ENCODE assay signal across 9 cellular contexts in genomic region chr4:2689825-2690700, GRCh38.
A peak's percentile ranks its signal among the peaks of the same experiment; 100 is the strongest.
DNase-seq lines count a peak whose midpoint lies in the region; ATAC-seq, FAIRE-seq and TF ChIP-seq lines count a peak whose summit lies in the region.
"Had no signal": no experiment of that assay in that cellular context is flagged by ENCODE, and none has a peak within 500 bp of the region (broad histone marks: within the 10 kb centered on the region; RNA-seq: fewer than 3 reads in every experiment).

No MANE protein-coding gene starts in this region.

- H3K9me3 Mint-ChIP-seq in type B pancreatic cell = no peaks in the 10 kb centered on the region

- no peak overlapping the region for H3K4me3 Mint-ChIP-seq in type B pancreatic cell

- no peaks in the 10 kb centered on the region for H4K20me1 ChIP-seq in HepG2 (ENCODE audit: insufficient read depth, low read length)

- intact Hi-C loops in HepG2 (cut with micrococcal nuclease; ENCODE audit: unreplicated experiment) = no loop called here
- intact Hi-C loops in right lobe of liver (cut with DNase I) = no loop called here

- TF ChIP-seq RAD21 in HepG2 (CRISPR knock-in tag; IDR thresholded peaks at IDR 0.05) = no peak

- peaks cover 8% of the 10 kb centered on the region for H3K4me1 Mint-ChIP-seq in type B pancreatic cell (ENCODE audit: unreplicated experiment)

- H3K4me1 ChIP-seq in HepG2 (ENCODE audit: insufficient read depth, low read length) = no peaks in the 10 kb centered on the region
- H3K4me1 ChIP-seq in right lobe of liver = no peaks in the 10 kb centered on the region

- no peak for FAIRE-seq in HepG2 (lab: Jason Lieb, UNC)
- no peak for FAIRE-seq in H54 (lab: Jason Lieb, UNC)

- TF ChIP-seq EP300 in HepG2 (IDR thresholded peaks at IDR 0.05; ENCODE audit: low read depth in 2 of 2, low read length in 2 of 2) (no peak), HepG2 (CRISPR knock-in tag; IDR thresholded peaks at IDR 0.05; ENCODE audit: borderline replicate concordance) (no peak)

- H3K9me3 ChIP-seq in HepG2 (ENCODE audit: low read length) (no peaks in the 10 kb centered on the region), right lobe of liver (no peaks in the 10 kb centered on the region)

- in situ Hi-C loops in HepG2 (cut with HindIII; ENCODE audit: extremely low pct_ligation_motif_present, low pct_unique_long_range_greater_than_20kb) = no loop called here
- in situ Hi-C loops in brain microvascular endothelial cell (cut with HindIII; ENCODE audit: low pct_ligation_motif_present, low sequenced_read_pairs) = no loop called here

- H3K9ac ChIP-seq in HepG2 (ENCODE audit: insufficient read depth, low read depth, low read length) = no peak overlapping the region

- H3K79me2 ChIP-seq in HepG2 (ENCODE audit: insufficient read depth, low read length) = no peaks in the 10 kb centered on the region

- no peak for TF ChIP-seq POLR2A in HepG2 (IDR thresholded peaks at IDR 0.05; ENCODE audit: insufficient read depth in 1 of 2, low read depth in 2 of 2, low read length in 2 of 2)
- TF ChIP-seq POLR2A in right lobe of liver (IDR thresholded peaks at IDR 0.05) = no peak
- TF ChIP-seq POLR2A in H54 (IDR thresholded peaks at IDR 0.05; ENCODE audit: low read depth, low read length) = no peak

- WGBS in HepG2 (ENCODE audit: low lambda C conversion rate) = 97% methylated on average over 8 of the region's 19 CpGs
- WGBS in right lobe of liver (ENCODE audit: insufficient coverage, low coverage, low lambda C conversion rate, missing lambda C conversion rate) = 70% methylated on average over 16 of the region's 19 CpGs

- no TSS peak for BruUV-seq in HepG2 (replicated peaks; lab: Mats Ljungman, UMichigan)

- H3K27ac ChIP-seq in HepG2 (ENCODE audit: extremely low read length, insufficient read depth, low read length) (no peak overlapping the region), right lobe of liver (no peak overlapping the region), brain microvascular endothelial cell (no peak overlapping the region)
- H3K27ac ChIP-seq: C4-2B had no signal

- H3K4me3 ChIP-seq in HepG2 (replicated peaks in 1 of 3; ENCODE audit: insufficient read depth in 1 of 3, low read depth in 2 of 3, low read length in 3 of 3) (no peak overlapping the region), right lobe of liver (no peak overlapping the region), brain microvascular endothelial cell (ENCODE audit: low read depth, low read length) (no peak overlapping the region)

- H2AFZ ChIP-seq in HepG2 (ENCODE audit: low read length) = no peak overlapping the region

- H3K36me3 Mint-ChIP-seq in type B pancreatic cell = peaks cover 32% of the 10 kb centered on the region

- DNase-seq in HepG2 (ENCODE audit: low spot score) (no peak), right lobe of liver (no peak), HT1080 (ENCODE audit: low read depth) (peak; percentile 49), brain microvascular endothelial cell (peak; percentile 29), type B pancreatic cell (ENCODE audit: extremely low spot score, unreplicated experiment) (peak; percentile 62), nucleus accumbens (lab: John Stamatoyannopoulos, UW) (no peak), AG20443 (ENCODE audit: low spot score) (no peak), H54 (ENCODE audit: insufficient read length, low spot score) (no peak)

- no peaks in the 10 kb centered on the region for H3K27me3 Mint-ChIP-seq in type B pancreatic cell

- H3K27me3 ChIP-seq in HepG2 (ENCODE audit: control insufficient read depth in 1 of 2, insufficient read depth in 2 of 2, low read length in 2 of 2) (no peaks in the 10 kb centered on the region), right lobe of liver (no peaks in the 10 kb centered on the region), brain microvascular endothelial cell (replicated peaks) (no peaks in the 10 kb centered on the region)

- TF ChIP-seq CTCF in HepG2 (CRISPR knock-in tag; IDR thresholded peaks at IDR 0.05) = no peak
- no peak for TF ChIP-seq CTCF in right lobe of liver (IDR thresholded peaks at IDR 0.05)
- TF ChIP-seq CTCF in brain microvascular endothelial cell (IDR thresholded peaks at IDR 0.05; ENCODE audit: low read depth, low read length, missing control alignments) = no peak
- no peak for TF ChIP-seq CTCF in type B pancreatic cell (conservative IDR thresholded peaks at IDR 0.05)

- H3K4me2 ChIP-seq in HepG2 (ENCODE audit: low read depth, low read length) = no peak overlapping the region

- ATAC-seq in HepG2 = no peak
- no peak for ATAC-seq in right lobe of liver

- H3K36me3 ChIP-seq in HepG2 (replicated peaks in 1 of 2; ENCODE audit: control insufficient read depth in 1 of 2, insufficient read depth in 2 of 2, low read length in 2 of 2) = peaks cover 34 to 85% of the 10 kb centered on the region in 2 experiments
- peaks cover 0 to 73% (median 17%) of the 10 kb centered on the region in 4 donors for H3K36me3 ChIP-seq in right lobe of liver
- peaks cover 29% of the 10 kb centered on the region for H3K36me3 ChIP-seq in brain microvascular endothelial cell (replicated peaks)

- H3K27ac Mint-ChIP-seq in type B pancreatic cell = no peak overlapping the region

- CTCF ChIA-PET in HepG2 (lab: Yijun Ruan, JAX; ENCODE audit: low intra/inter-chr PET ratio, low total read pairs) = no interaction called here

- POLR2A ChIA-PET in HepG2 (lab: Yijun Ruan, JAX) = no interaction called here

TF ChIP-seq in HepG2, 621 proteins besides CTCF, POLR2A, EP300 and RAD21:
- TF ChIP-seq SALL2 (CRISPR knock-in tag; IDR thresholded peaks at IDR 0.05) (no peak), MIER3 (CRISPR knock-in tag; IDR thresholded peaks at IDR 0.05; ENCODE audit: borderline replicate concordance) (no peak), ZMYM3 (CRISPR knock-in tag; IDR thresholded peaks at IDR 0.05) (0 out of 2 replicates have a peak, but pooled peaks have one; percentile 34), ZNF354B (CRISPR knock-in tag; IDR thresholded peaks at IDR 0.05) (no peak), AGO2 (optimal IDR thresholded peaks at IDR 0.05; ENCODE audit: low read depth, low read length) (peak; percentile 22), ZNF768 (CRISPR knock-in tag; IDR thresholded peaks at IDR 0.05) (peak; percentile 94), ELF1 (CRISPR knock-in tag; IDR thresholded peaks at IDR 0.05) (no peak), ZNF629 (CRISPR knock-in tag; conservative IDR thresholded peaks at IDR 0.05) (no peak), CENPX (CRISPR knock-in tag; IDR thresholded peaks at IDR 0.05) (no peak), ZKSCAN1 (IDR thresholded peaks at IDR 0.05; ENCODE audit: low read length) (peak; percentile 78), ZNF20 (CRISPR knock-in tag; IDR thresholded peaks at IDR 0.05) (no peak), ZNF724P (CRISPR knock-in tag; IDR thresholded peaks at IDR 0.05; ENCODE audit: borderline replicate concordance) (no peak), ZNF713 (CRISPR knock-in tag; IDR thresholded peaks at IDR 0.05) (no peak), ZNF10 (CRISPR knock-in tag; IDR thresholded peaks at IDR 0.05; ENCODE audit: borderline replicate concordance, low read depth) (no peak), MAF1 (CRISPR knock-in tag; IDR thresholded peaks at IDR 0.05; ENCODE audit: borderline replicate concordance) (no peak)

Comparison
In these comparisons a context has a peak if more than half of its experiments do, and no peak if none do; other contexts are left out.
1. DNase-seq: peak in HT1080 (single experiment), brain microvascular endothelial cell (single experiment) and type B pancreatic cell (single experiment); none in HepG2 (single experiment), right lobe of liver (0 of 3), nucleus accumbens (0 of 56), AG20443 (single experiment) and H54 (single experiment).